In genomic region chr1:182064611-182065010, GRCh38 we compare ENCODE assay signal across 42 cellular contexts. TPM values are rescaled to one million over a fixed set of nuclear protein-coding genes. Genes with fewer than 3 reads are reported as not detected.
"Had no signal": no experiment of that assay in that cellular context is flagged by ENCODE, and none has a peak within 500 bp of the region (broad histone marks: within the 10 kb centered on the region; RNA-seq: fewer than 3 reads in every experiment).

No MANE protein-coding gene starts in this region.

- H3K27me3 ChIP-seq: ascending aorta, body of pancreas, brain microvascular endothelial cell, breast epithelium had no signal

- H3K4me3 Mint-ChIP-seq: activated naive CD4-positive, alpha-beta T cell treated with anti-CD3 and anti-CD28 coated beads for 36 hours; activated naive CD4-positive, alpha-beta T cell treated with anti-CD3 and anti-CD28 coated beads, Interleukin-2, amount 10 ng/mL, durations not matched to agents 7 days and 5 days; activated naive CD4-positive, alpha-beta T cell treated with anti-CD3 and anti-CD28 coated beads, Interleukin-2, amount 50 U/mL, for 24 hours; activated naive CD8-positive, alpha-beta T cell; activated naive CD8-positive, alpha-beta T cell treated with anti-CD3 and anti-CD28 coated beads for 36 hours; activated naive CD8-positive, alpha-beta T cell treated with anti-CD3 and anti-CD28 coated beads, Interleukin-2, amount 10 ng/mL, durations not matched to agents 7 days and 5 days; activated naive CD8-positive, alpha-beta T cell treated with anti-CD3 and anti-CD28 coated beads, Interleukin-2, amount 50 U/mL, for 24 hours; activated T-cell treated with anti-CD3 and anti-CD28 coated beads, Interleukin-2, amount 50 U/mL, for 24 hours; activated T-cell treated with anti-CD3 and anti-CD28 coated beads, Interleukin-2, amount 50 U/mL, for 4 hours; activated T-cell treated with anti-CD3 and anti-CD28 coated beads, Interleukin-2, amount 50 U/mL, for 72 hours; activated T-helper 1 cell treated with anti-CD3 and anti-CD28 coated beads, Interleukin-12 subunit alpha, Interleukin-12 subunit beta, Interleukin-2, Interleukin-4 antibody, amounts not matched to agents 30 ng/mL and 10 ng/mL and 1 ng/mL, durations not matched to agents 14 hours and 24 hours and 36 hours; activated T-helper 17 cell treated with anti-CD3 and anti-CD28 coated beads, Interleukin-2, amount 50 U/mL, for 72 hours; brain; central memory CD8-positive, alpha-beta T cell had no signal

- H3K36me3 ChIP-seq: adrenal gland, ascending aorta, brain microvascular endothelial cell, breast epithelium, cardiac muscle cell had no signal

- H3K4me3 ChIP-seq: adrenal gland, ascending aorta, body of pancreas, breast epithelium, cardiac muscle cell had no signal

- H3K4me1 Mint-ChIP-seq: activated naive CD4-positive, alpha-beta T cell treated with anti-CD3 and anti-CD28 coated beads, Interleukin-2, amount 10 ng/mL, durations not matched to agents 7 days and 5 days; activated naive CD4-positive, alpha-beta T cell treated with anti-CD3 and anti-CD28 coated beads, Interleukin-2, amount 50 U/mL, for 24 hours; activated naive CD8-positive, alpha-beta T cell treated with anti-CD3 and anti-CD28 coated beads for 36 hours; activated naive CD8-positive, alpha-beta T cell treated with anti-CD3 and anti-CD28 coated beads, Interleukin-2, amount 10 ng/mL, durations not matched to agents 7 days and 5 days; activated naive CD8-positive, alpha-beta T cell treated with anti-CD3 and anti-CD28 coated beads, Interleukin-2, amount 50 U/mL, for 24 hours; activated T-helper 17 cell treated with anti-CD3 and anti-CD28 coated beads, Interleukin-2, amount 50 U/mL, for 72 hours had no signal

- DNase-seq: activated effector memory CD4-positive, alpha-beta T cell treated with anti-CD3 and anti-CD28 coated beads, Interleukin-2, amount 50 U/mL, for 16 hours; activated effector memory CD4-positive, alpha-beta T cell treated with Interleukin-2 at 50 U/mL for 16 hours; activated gamma-delta T cell; activated gamma-delta T cell treated with Interleukin-2 at 50 U/mL for 16 hours; activated naive CD4-positive, alpha-beta T cell; activated naive CD4-positive, alpha-beta T cell treated with anti-CD3 and anti-CD28 coated beads for 36 hours; activated naive CD4-positive, alpha-beta T cell treated with anti-CD3 and anti-CD28 coated beads, Interleukin-2, amount 10 ng/mL, durations not matched to agents 7 days and 5 days; activated naive CD4-positive, alpha-beta T cell treated with anti-CD3 and anti-CD28 coated beads, Interleukin-2, amount 50 U/mL, for 16 hours; activated naive CD4-positive, alpha-beta T cell treated with Interleukin-2 at 50 U/mL for 16 hours; activated naive CD8-positive, alpha-beta T cell treated with anti-CD3 and anti-CD28 coated beads for 36 hours; activated naive CD8-positive, alpha-beta T cell treated with anti-CD3 and anti-CD28 coated beads, Interleukin-2, amount 10 ng/mL, durations not matched to agents 7 days and 5 days; activated naive CD8-positive, alpha-beta T cell treated with anti-CD3 and anti-CD28 coated beads, Interleukin-2, amount 50 U/mL, for 24 hours; activated T-cell treated with anti-CD3 and anti-CD28 coated beads, Interleukin-2, amount 50 U/mL, for 1 hour; activated T-cell treated with anti-CD3 and anti-CD28 coated beads, Interleukin-2, amount 50 U/mL, for 24 hours; activated T-cell treated with anti-CD3 and anti-CD28 coated beads, Interleukin-2, amount 50 U/mL, for 4 hours; activated T-cell treated with anti-CD3 and anti-CD28 coated beads, Interleukin-2, amount 50 U/mL, for 48 hours; activated T-cell treated with anti-CD3 and anti-CD28 coated beads, Interleukin-2, amount 50 U/mL, for 72 hours; adrenal gland; amniotic stem cell; amygdala; anterior cingulate cortex; aorta; body of pancreas; brain microvascular endothelial cell; caudate nucleus; central memory CD4-positive, alpha-beta T cell; cerebellar nuclear complex had no signal

- H3K9me3 ChIP-seq: adrenal gland, ascending aorta, body of pancreas, breast epithelium had no signal

- H3K27ac Mint-ChIP-seq: activated naive CD4-positive, alpha-beta T cell treated with anti-CD3 and anti-CD28 coated beads for 36 hours; activated naive CD4-positive, alpha-beta T cell treated with anti-CD3 and anti-CD28 coated beads, Interleukin-2, amount 10 ng/mL, durations not matched to agents 7 days and 5 days; activated naive CD4-positive, alpha-beta T cell treated with anti-CD3 and anti-CD28 coated beads, Interleukin-2, amount 50 U/mL, for 24 hours; activated naive CD4-positive, alpha-beta T cell treated with anti-CD3 and anti-CD28 coated beads, Interleukin-2, amount 50 U/mL, for 72 hours; activated naive CD8-positive, alpha-beta T cell; activated naive CD8-positive, alpha-beta T cell treated with anti-CD3 and anti-CD28 coated beads for 36 hours; activated naive CD8-positive, alpha-beta T cell treated with anti-CD3 and anti-CD28 coated beads, Interleukin-2, amount 10 ng/mL, durations not matched to agents 7 days and 5 days; activated naive CD8-positive, alpha-beta T cell treated with anti-CD3 and anti-CD28 coated beads, Interleukin-2, amount 50 U/mL, for 24 hours; activated T-cell treated with anti-CD3 and anti-CD28 coated beads, Interleukin-2, amount 50 U/mL, for 24 hours; activated T-cell treated with anti-CD3 and anti-CD28 coated beads, Interleukin-2, amount 50 U/mL, for 72 hours; activated T-helper 1 cell treated with anti-CD3 and anti-CD28 coated beads, Interleukin-12 subunit alpha, Interleukin-12 subunit beta, Interleukin-2, Interleukin-4 antibody, amounts not matched to agents 30 ng/mL and 10 ng/mL and 1 ng/mL, durations not matched to agents 14 hours and 24 hours and 36 hours; activated T-helper 17 cell treated with anti-CD3 and anti-CD28 coated beads, Interleukin-2, amount 50 U/mL, for 72 hours; activated T-helper 2 cell treated with anti-CD3 and anti-CD28 coated beads, Interferon-gamma antibody, Interleukin-2, Interleukin-4, amounts not matched to agents 10 μg/mL and 5 μg/mL and 100 μg/mL, durations not matched to agents 14 hours and 24 hours and 36 hours; brain had no signal

- H3K27ac ChIP-seq: adrenal gland, ascending aorta, body of pancreas, brain microvascular endothelial cell, breast epithelium, cardiac muscle cell had no signal

- ATAC-seq: activated naive CD4-positive, alpha-beta T cell treated with anti-CD3 and anti-CD28 coated beads, Interleukin-2, amount 50 U/mL, for 72 hours; activated naive CD8-positive, alpha-beta T cell treated with anti-CD3 and anti-CD28 coated beads, Interleukin-2, amount 50 U/mL, for 24 hours; activated T-cell treated with anti-CD3 and anti-CD28 coated beads, Interleukin-2, amount 50 U/mL, for 4 hours; activated T-cell treated with anti-CD3 and anti-CD28 coated beads, Interleukin-2, amount 50 U/mL, for 72 hours; activated T-helper 17 cell treated with anti-CD3 and anti-CD28 coated beads, Interleukin-2, amount 50 U/mL, for 72 hours; body of pancreas had no signal

- H3K4me1 ChIP-seq: adrenal gland, ascending aorta, body of pancreas, breast epithelium had no signal

- H3K9me3 Mint-ChIP-seq: activated naive CD4-positive, alpha-beta T cell treated with anti-CD3 and anti-CD28 coated beads for 36 hours; activated naive CD4-positive, alpha-beta T cell treated with anti-CD3 and anti-CD28 coated beads, Interleukin-2, amount 10 ng/mL, durations not matched to agents 7 days and 5 days; activated naive CD4-positive, alpha-beta T cell treated with anti-CD3 and anti-CD28 coated beads, Interleukin-2, amount 50 U/mL, for 24 hours; activated naive CD4-positive, alpha-beta T cell treated with anti-CD3 and anti-CD28 coated beads, Interleukin-2, amount 50 U/mL, for 72 hours; activated naive CD8-positive, alpha-beta T cell treated with anti-CD3 and anti-CD28 coated beads for 36 hours; activated naive CD8-positive, alpha-beta T cell treated with anti-CD3 and anti-CD28 coated beads, Interleukin-2, amount 10 ng/mL, durations not matched to agents 7 days and 5 days; activated naive CD8-positive, alpha-beta T cell treated with anti-CD3 and anti-CD28 coated beads, Interleukin-2, amount 50 U/mL, for 24 hours; activated T-cell treated with anti-CD3 and anti-CD28 coated beads, Interleukin-2, amount 50 U/mL, for 24 hours; activated T-cell treated with anti-CD3 and anti-CD28 coated beads, Interleukin-2, amount 50 U/mL, for 4 hours; activated T-cell treated with anti-CD3 and anti-CD28 coated beads, Interleukin-2, amount 50 U/mL, for 72 hours; activated T-helper 1 cell treated with anti-CD3 and anti-CD28 coated beads, Interleukin-12 subunit alpha, Interleukin-12 subunit beta, Interleukin-2, Interleukin-4 antibody, amounts not matched to agents 30 ng/mL and 10 ng/mL and 1 ng/mL, durations not matched to agents 14 hours and 24 hours and 36 hours; activated T-helper 17 cell treated with anti-CD3 and anti-CD28 coated beads, Interleukin-2, amount 50 U/mL, for 72 hours; activated T-helper 2 cell treated with anti-CD3 and anti-CD28 coated beads, Interferon-gamma antibody, Interleukin-2, Interleukin-4, amounts not matched to agents 10 μg/mL and 5 μg/mL and 100 μg/mL, durations not matched to agents 14 hours and 24 hours and 36 hours; central memory CD8-positive, alpha-beta T cell had no signal

- H3K36me3 Mint-ChIP-seq: activated naive CD4-positive, alpha-beta T cell treated with anti-CD3 and anti-CD28 coated beads, Interleukin-2, amount 10 ng/mL, durations not matched to agents 7 days and 5 days; activated naive CD4-positive, alpha-beta T cell treated with anti-CD3 and anti-CD28 coated beads, Interleukin-2, amount 50 U/mL, for 24 hours; activated naive CD4-positive, alpha-beta T cell treated with anti-CD3 and anti-CD28 coated beads, Interleukin-2, amount 50 U/mL, for 72 hours; activated naive CD8-positive, alpha-beta T cell; activated naive CD8-positive, alpha-beta T cell treated with anti-CD3 and anti-CD28 coated beads for 36 hours; activated naive CD8-positive, alpha-beta T cell treated with anti-CD3 and anti-CD28 coated beads, Interleukin-2, amount 10 ng/mL, durations not matched to agents 7 days and 5 days; brain had no signal

RNA-seq across cellular contexts. Expression of gene ZNF648, which starts 3.1 kb away (rescaled TPM):
- total RNA-seq: activated naive CD4-positive, alpha-beta T cell treated with anti-CD3 and anti-CD28 coated beads for 36 hours; activated naive CD8-positive, alpha-beta T cell treated with anti-CD3 and anti-CD28 coated beads for 36 hours; activated naive CD8-positive, alpha-beta T cell treated with anti-CD3 and anti-CD28 coated beads, Interleukin-2, amount 10 ng/mL, durations not matched to agents 7 days and 5 days; activated T-cell treated with anti-CD3 and anti-CD28 coated beads, Interleukin-2, amount 50 U/mL, for 4 hours; activated T-helper 1 cell treated with anti-CD3 and anti-CD28 coated beads, Interleukin-12 subunit alpha, Interleukin-12 subunit beta, Interleukin-2, Interleukin-4 antibody, amounts not matched to agents 30 ng/mL and 10 ng/mL and 1 ng/mL, durations not matched to agents 14 hours and 24 hours and 36 hours; activated T-helper 2 cell treated with anti-CD3 and anti-CD28 coated beads, Interferon-gamma antibody, Interleukin-2, Interleukin-4, amounts not matched to agents 10 μg/mL and 5 μg/mL and 100 μg/mL, durations not matched to agents 14 hours and 24 hours and 36 hours; aorta; ascending aorta; astrocyte; bronchial epithelial cell; cardiac septum; chondrocyte had no signal
- polyA plus RNA-seq: adrenal gland, aorta, cardiac muscle cell had no signal
